Comparison of ENCODE assay signal across 1 cellular context in the genomic region with DNA sequence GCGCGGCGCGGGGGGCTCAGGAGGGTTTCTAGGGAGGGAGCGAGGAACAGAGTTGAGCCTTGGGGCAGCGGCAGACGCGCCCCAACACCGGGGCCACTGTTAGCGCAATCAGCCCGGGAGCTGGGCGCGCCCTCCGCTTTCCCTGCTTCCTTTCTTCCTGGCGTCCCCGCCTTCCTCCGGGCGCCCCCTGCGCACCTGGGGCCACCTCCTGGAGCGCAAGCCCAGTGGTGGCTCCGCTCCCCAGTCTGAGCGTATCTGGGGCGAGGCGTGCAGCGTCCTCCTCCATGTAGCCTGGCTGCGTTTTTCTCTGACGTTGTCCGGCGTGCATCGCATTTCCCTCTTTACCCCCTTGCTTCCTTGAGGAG.
TF ChIP-seq lines count a peak whose summit lies in the region.

No MANE protein-coding gene starts in this region.

TF ChIP-seq in A549, 52 proteins besides CTCF, POLR2A, EP300 and RAD21 (continued from another document):
- no peak for TF ChIP-seq KDM1A (IDR thresholded peaks at IDR 0.05; ENCODE audit: low read depth)
- no peak for TF ChIP-seq CBX2 (IDR thresholded peaks at IDR 0.05; ENCODE audit: borderline replicate concordance, low read depth)
- TF ChIP-seq POLR2AphosphoS2 (conservative IDR thresholded peaks at IDR 0.05; ENCODE audit: low read length): no peak
- TF ChIP-seq, protein P1, sequence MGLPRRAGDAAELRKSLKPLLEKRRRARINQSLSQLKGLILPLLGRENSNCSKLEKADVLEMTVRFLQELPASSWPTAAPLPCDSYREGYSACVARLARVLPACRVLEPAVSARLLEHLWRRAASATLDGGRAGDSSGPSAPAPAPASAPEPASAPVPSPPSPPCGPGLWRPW (IDR thresholded peaks at IDR 0.05): no peak
- TF ChIP-seq, protein P2, sequence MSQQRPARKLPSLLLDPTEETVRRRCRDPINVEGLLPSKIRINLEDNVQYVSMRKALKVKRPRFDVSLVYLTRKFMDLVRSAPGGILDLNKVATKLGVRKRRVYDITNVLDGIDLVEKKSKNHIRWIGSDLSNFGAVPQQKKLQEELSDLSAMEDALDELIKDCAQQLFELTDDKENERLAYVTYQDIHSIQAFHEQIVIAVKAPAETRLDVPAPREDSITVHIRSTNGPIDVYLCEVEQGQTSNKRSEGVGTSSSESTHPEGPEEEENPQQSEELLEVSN (IDR thresholded peaks at IDR 0.05; ENCODE audit: borderline replicate concordance, low read depth): 0 out of 2 replicates have a peak, but pooled peaks have one; percentile 47
- TF ChIP-seq, protein P3, sequence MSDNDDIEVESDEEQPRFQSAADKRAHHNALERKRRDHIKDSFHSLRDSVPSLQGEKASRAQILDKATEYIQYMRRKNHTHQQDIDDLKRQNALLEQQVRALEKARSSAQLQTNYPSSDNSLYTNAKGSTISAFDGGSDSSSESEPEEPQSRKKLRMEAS (IDR thresholded peaks at IDR 0.05): peak; percentile 55
- TF ChIP-seq GATA3 (IDR thresholded peaks at IDR 0.05; ENCODE audit: borderline replicate concordance): 0 out of 2 replicates have a peak, but pooled peaks have one; percentile 12
- TF ChIP-seq SMC3 (IDR thresholded peaks at IDR 0.05): no peak
- TF ChIP-seq BHLHE40 (IDR thresholded peaks at IDR 0.05; ENCODE audit: low read depth, low read length): no peak
- TF ChIP-seq, protein P4, sequence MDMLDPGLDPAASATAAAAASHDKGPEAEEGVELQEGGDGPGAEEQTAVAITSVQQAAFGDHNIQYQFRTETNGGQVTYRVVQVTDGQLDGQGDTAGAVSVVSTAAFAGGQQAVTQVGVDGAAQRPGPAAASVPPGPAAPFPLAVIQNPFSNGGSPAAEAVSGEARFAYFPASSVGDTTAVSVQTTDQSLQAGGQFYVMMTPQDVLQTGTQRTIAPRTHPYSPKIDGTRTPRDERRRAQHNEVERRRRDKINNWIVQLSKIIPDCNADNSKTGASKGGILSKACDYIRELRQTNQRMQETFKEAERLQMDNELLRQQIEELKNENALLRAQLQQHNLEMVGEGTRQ (IDR thresholded peaks at IDR 0.05): no peak
- TF ChIP-seq TFCP2L1 (CRISPR knock-in tag; IDR thresholded peaks at IDR 0.05): no peak
- no peak for TF ChIP-seq JUNB (IDR thresholded peaks at IDR 0.05)
- TF ChIP-seq HEYL (CRISPR knock-in tag; IDR thresholded peaks at IDR 0.05): no peak
- TF ChIP-seq RARB (CRISPR knock-in tag; IDR thresholded peaks at IDR 0.05): no peak
- no peak for TF ChIP-seq EHF (CRISPR knock-in tag; IDR thresholded peaks at IDR 0.05)
